In genomic region chr2:233336091-233336490, GRCh38 we compare ENCODE assay signal across 7 cellular contexts. TPM values are rescaled to one million over a fixed set of nuclear protein-coding genes. Genes with fewer than 3 reads are reported as not detected.
"Had no signal": no experiment of that assay in that cellular context is flagged by ENCODE, and none has a peak within 500 bp of the region (broad histone marks: within the 10 kb centered on the region; RNA-seq: fewer than 3 reads in every experiment).

No MANE protein-coding gene starts in this region.

RNA-seq across cellular contexts. Expression of gene SAG, which starts 28.5 kb away (rescaled TPM):
- total RNA-seq: GM23248, H4, H7, HepG2, HFFc6, HT1080 had no signal
- polyA plus RNA-seq: GM23248, HepG2, IgD-negative memory B cell had no signal
